ENCODE assay signal across 28 cellular contexts in genomic region chr13:98123176-98123575, GRCh38.
"Had no signal": no experiment of that assay in that cellular context is flagged by ENCODE, and none has a peak within 500 bp of the region (broad histone marks: within the 10 kb centered on the region; RNA-seq: fewer than 3 reads in every experiment).

No MANE protein-coding gene starts in this region.

- ATAC-seq: activated CD8-positive, alpha-beta T cell treated with anti-CD3 and anti-CD28 coated beads for 36 hours; activated naive CD8-positive, alpha-beta T cell treated with anti-CD3 and anti-CD28 coated beads, Interleukin-2, amount 50 U/mL, for 24 hours; activated T-cell treated with anti-CD3 and anti-CD28 coated beads, Interleukin-2, amount 50 U/mL, for 4 hours; activated T-cell treated with anti-CD3 and anti-CD28 coated beads, Interleukin-2, amount 50 U/mL, for 72 hours; activated T-helper 17 cell treated with anti-CD3 and anti-CD28 coated beads, Interleukin-2, amount 50 U/mL, for 72 hours had no signal

- H3K36me3 ChIP-seq: ascending aorta, cardiac muscle cell had no signal

- H3K9me3 ChIP-seq: ascending aorta had no signal

- DNase-seq: activated B cell treated with CpG ODN at 0.5 μM for 24 hours; activated CD4-positive, alpha-beta memory T cell treated with anti-CD3 and anti-CD28 coated beads for 36 hours; activated CD4-positive, alpha-beta T cell treated with anti-CD3 and anti-CD28 coated beads for 4 hours; activated CD4-positive, alpha-beta T cell treated with anti-CD3 and anti-CD28 coated beads, Interleukin-2, amount 10 ng/mL, durations not matched to agents 24 days and 14 days; activated CD4-positive, alpha-beta T cell treated with anti-CD3 and anti-CD28 coated beads, Interleukin-2, amount 50 U/mL, for 1 hour; activated CD4-positive, alpha-beta T cell treated with anti-CD3 and anti-CD28 coated beads, Interleukin-2, amount 50 U/mL, for 4 hours; activated CD4-positive, CD25-positive, alpha-beta regulatory T cell treated with anti-CD3 and anti-CD28 coated beads, Interleukin-2, amount 50 U/mL, for 72 hours; activated CD8-positive, alpha-beta memory T cell treated with anti-CD3 and anti-CD28 coated beads, Interleukin-2, amount 50 U/mL, for 4 hours; activated CD8-positive, alpha-beta T cell treated with anti-CD3 and anti-CD28 coated beads for 36 hours; activated effector memory CD4-positive, alpha-beta T cell treated with anti-CD3 and anti-CD28 coated beads, Interleukin-2, amount 50 U/mL, for 16 hours; activated gamma-delta T cell treated with Interleukin-2 at 50 U/mL for 16 hours; activated naive CD4-positive, alpha-beta T cell; activated naive CD4-positive, alpha-beta T cell treated with anti-CD3 and anti-CD28 coated beads for 36 hours; activated naive CD8-positive, alpha-beta T cell treated with anti-CD3 and anti-CD28 coated beads, Interleukin-2, amount 10 ng/mL, durations not matched to agents 7 days and 5 days; activated naive CD8-positive, alpha-beta T cell treated with anti-CD3 and anti-CD28 coated beads, Interleukin-2, amount 50 U/mL, for 24 hours; activated T-cell treated with anti-CD3 and anti-CD28 coated beads for 4 hours; activated T-cell treated with anti-CD3 and anti-CD28 coated beads, Interleukin-2, amount 50 U/mL, for 1 hour; activated T-cell treated with anti-CD3 and anti-CD28 coated beads, Interleukin-2, amount 50 U/mL, for 4 hours; activated T-cell treated with anti-CD3 and anti-CD28 coated beads, Interleukin-2, amount 50 U/mL, for 72 hours; amygdala; anterior cingulate cortex; caudate nucleus; cerebellar nuclear complex; T-helper 2 cell; T-helper 9 cell had no signal

- H3K4me1 ChIP-seq: ascending aorta had no signal

- H3K27me3 ChIP-seq: ascending aorta, cardiac muscle cell had no signal

- H3K4me3 ChIP-seq: ascending aorta, cardiac muscle cell had no signal
